ENCODE assay signal across 16 cellular contexts in the genomic region with DNA sequence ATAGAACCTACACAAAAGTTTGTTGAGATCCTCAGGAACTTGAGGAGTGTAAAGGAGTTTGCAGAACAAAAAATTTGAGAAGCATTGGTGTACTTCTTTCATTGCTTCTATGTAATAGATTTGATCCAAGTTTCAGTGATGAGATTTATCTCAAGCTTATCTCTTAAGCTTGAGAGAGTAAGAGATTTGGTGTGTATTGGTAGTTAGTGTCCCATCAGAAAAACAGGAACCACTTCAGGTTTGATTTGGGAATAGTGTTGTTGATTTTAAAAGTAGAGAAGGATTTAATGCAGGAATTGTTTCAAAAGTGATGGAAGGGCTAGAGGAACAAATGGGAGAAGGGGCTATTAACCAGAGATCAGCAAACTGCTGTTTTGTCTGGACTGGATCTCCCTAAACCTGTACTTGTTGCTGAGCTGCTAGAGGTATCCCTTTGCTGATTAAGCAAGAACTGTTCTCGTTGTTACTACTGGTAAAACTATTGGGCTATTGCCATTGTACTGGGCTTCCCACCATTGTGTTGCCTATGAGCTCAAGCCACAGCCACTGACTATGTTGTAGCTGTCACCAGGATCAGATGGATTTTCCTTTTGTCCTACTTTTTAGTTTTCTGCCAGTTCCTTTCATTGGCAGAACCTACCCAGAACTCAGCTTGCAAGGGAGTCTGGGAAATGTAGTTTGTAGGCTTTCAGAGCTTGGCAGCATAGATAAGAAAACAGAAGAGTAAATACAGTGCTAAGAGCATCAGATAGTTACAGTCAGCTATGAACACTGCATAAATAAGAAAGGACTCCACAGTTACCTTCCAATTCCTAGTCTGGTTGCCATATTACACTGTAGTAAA. TPM values are rescaled to one million over a fixed set of nuclear protein-coding genes. Genes with fewer than 3 reads are reported as not detected.
A peak's percentile ranks its signal among the peaks of the same experiment; 100 is the strongest.
DNase-seq lines count a peak whose midpoint lies in the region; ATAC-seq, FAIRE-seq and TF ChIP-seq lines count a peak whose summit lies in the region.
"Had no signal": no experiment of that assay in that cellular context is flagged by ENCODE, and none has a peak within 500 bp of the region (broad histone marks: within the 10 kb centered on the region; RNA-seq: fewer than 3 reads in every experiment).

No MANE protein-coding gene starts in this region.

- intact Hi-C loops in colonic mucosa (cut with DNase I): no loop called here
- intact Hi-C loops in lower leg skin (cut with DNase I; ENCODE audit: low total_unique reads): no loop called here

- TF ChIP-seq CTCF in colonic mucosa (IDR thresholded peaks at IDR 0.05) (no peak), lower leg skin (IDR thresholded peaks at IDR 0.05) (no peak)

- no peak overlapping the region for H3K4me3 Mint-ChIP-seq in activated naive CD8-positive, alpha-beta T cell
- no peak overlapping the region for H3K4me3 Mint-ChIP-seq in activated naive CD8-positive, alpha-beta T cell treated with anti-CD3 and anti-CD28 coated beads, Interleukin-2, amount 50 U/mL, for 24 hours
- H3K4me3 Mint-ChIP-seq: type B pancreatic cell had no signal

- DNase-seq in activated naive CD8-positive, alpha-beta T cell treated with anti-CD3 and anti-CD28 coated beads, Interleukin-2, amount 50 U/mL, for 24 hours: no peak
- DNase-seq in colonic mucosa: peak; percentile 31
- DNase-seq in left lobe of liver (ENCODE audit: low spot score): no peak
- peak; percentile 50 for DNase-seq in superior temporal gyrus (ENCODE audit: extremely low spot score)
- no peak for DNase-seq in lower leg skin (ENCODE audit: low spot score in 2 of 2)
- no peak for DNase-seq in GM12892 (ENCODE audit: insufficient read length)
- DNase-seq: activated CD8-positive, alpha-beta memory T cell treated with anti-CD3 and anti-CD28 coated beads for 24 hours; activated naive CD4-positive, alpha-beta T cell treated with anti-CD3 and anti-CD28 coated beads, Interleukin-2, amount 50 U/mL, for 16 hours; cortex of kidney; DND-41; NCI-H187; T-helper 2 cell had no signal

- H3K9ac ChIP-seq in colonic mucosa (ENCODE audit: low read depth in 2 of 2, low read length in 2 of 2): no peak overlapping the region

- H3K9me3 ChIP-seq in colonic mucosa: no peaks in the 10 kb centered on the region

- H3K4me1 ChIP-seq in colonic mucosa: peaks cover 19% of the 10 kb centered on the region

- no peaks in the 10 kb centered on the region for H3K36me3 ChIP-seq in colonic mucosa

- H3K27ac ChIP-seq in colonic mucosa: peak overlapping the region; percentile 23

- no peaks in the 10 kb centered on the region for H3K27me3 ChIP-seq in colonic mucosa

- H3K4me1 Mint-ChIP-seq in activated naive CD8-positive, alpha-beta T cell (ENCODE audit: low read depth): peaks cover 52% of the 10 kb centered on the region
- H3K4me1 Mint-ChIP-seq in activated naive CD8-positive, alpha-beta T cell treated with anti-CD3 and anti-CD28 coated beads, Interleukin-2, amount 50 U/mL, for 24 hours: peaks cover 48% of the 10 kb centered on the region

- H3K27ac Mint-ChIP-seq in activated naive CD8-positive, alpha-beta T cell: peak overlapping the region; percentile 41
- no peak overlapping the region for H3K27ac Mint-ChIP-seq in activated naive CD8-positive, alpha-beta T cell treated with anti-CD3 and anti-CD28 coated beads, Interleukin-2, amount 50 U/mL, for 24 hours

- WGBS in lower leg skin, 2 donors: 29 to 36% methylated on average over 1 of the region's 1 CpG

- peaks cover 6% of the 10 kb centered on the region for H3K36me3 Mint-ChIP-seq in activated naive CD8-positive, alpha-beta T cell
- peaks cover 5% of the 10 kb centered on the region for H3K36me3 Mint-ChIP-seq in activated naive CD8-positive, alpha-beta T cell treated with anti-CD3 and anti-CD28 coated beads, Interleukin-2, amount 50 U/mL, for 24 hours (ENCODE audit: low read depth)

- H3K4me3 ChIP-seq in colonic mucosa (no peak overlapping the region), lower leg skin (ENCODE audit: low read depth, poor library complexity, severe bottlenecking) (no peak overlapping the region)

- no peaks in the 10 kb centered on the region for H3K9me3 Mint-ChIP-seq in activated naive CD8-positive, alpha-beta T cell (ENCODE audit: low read depth)
- H3K9me3 Mint-ChIP-seq in activated naive CD8-positive, alpha-beta T cell treated with anti-CD3 and anti-CD28 coated beads, Interleukin-2, amount 50 U/mL, for 24 hours: no peaks in the 10 kb centered on the region
- H3K9me3 Mint-ChIP-seq: type B pancreatic cell had no signal

- no peaks in the 10 kb centered on the region for H3K27me3 Mint-ChIP-seq in activated naive CD8-positive, alpha-beta T cell
- no peaks in the 10 kb centered on the region for H3K27me3 Mint-ChIP-seq in activated naive CD8-positive, alpha-beta T cell treated with anti-CD3 and anti-CD28 coated beads, Interleukin-2, amount 50 U/mL, for 24 hours
- H3K27me3 Mint-ChIP-seq: type B pancreatic cell had no signal

- ATAC-seq in activated naive CD8-positive, alpha-beta T cell treated with anti-CD3 and anti-CD28 coated beads, Interleukin-2, amount 50 U/mL, for 24 hours: no peak
- peak; percentile 91 for ATAC-seq in left lobe of liver
- ATAC-seq in GM18873 (IDR thresholded peaks at IDR 0.05; ENCODE audit: low FRiP score, unreplicated experiment): no peak
- ATAC-seq: HCT116 had no signal

- no peak for FAIRE-seq in GM12892 (lab: Jason Lieb, UNC)

- TF ChIP-seq POLR2A in lower leg skin (IDR thresholded peaks at IDR 0.05) (no peak), GM12892 (IDR thresholded peaks at IDR 0.05; ENCODE audit: low read depth, low read length) (no peak)

RNA-seq across cellular contexts. Expression of a gene that starts 39.3 kb away (rescaled TPM):
- total RNA-seq in colonic mucosa (100 to 1,000 TPM; 195 to 206 TPM), left lobe of liver (49.6 TPM), lower leg skin (100 to 1,000 TPM; 125 to 228 (median 184) TPM)
- 68.0 TPM for polyA plus RNA-seq in GM12892 (2012; ENCODE audit: missing spikeins)

Comparison
In these comparisons a context has a peak if more than half of its experiments do, and no peak if none do; other contexts are left out.
1. DNase-seq: peak in colonic mucosa (single experiment) and superior temporal gyrus (single experiment); none in activated naive CD8-positive, alpha-beta T cell treated with anti-CD3 and anti-CD28 coated beads, Interleukin-2, amount 50 U/mL, for 24 hours (single experiment), left lobe of liver (single experiment), lower leg skin (0 of 2) and GM12892 (single experiment).